1 cellular context compared by ENCODE assay signal in the genomic region with DNA sequence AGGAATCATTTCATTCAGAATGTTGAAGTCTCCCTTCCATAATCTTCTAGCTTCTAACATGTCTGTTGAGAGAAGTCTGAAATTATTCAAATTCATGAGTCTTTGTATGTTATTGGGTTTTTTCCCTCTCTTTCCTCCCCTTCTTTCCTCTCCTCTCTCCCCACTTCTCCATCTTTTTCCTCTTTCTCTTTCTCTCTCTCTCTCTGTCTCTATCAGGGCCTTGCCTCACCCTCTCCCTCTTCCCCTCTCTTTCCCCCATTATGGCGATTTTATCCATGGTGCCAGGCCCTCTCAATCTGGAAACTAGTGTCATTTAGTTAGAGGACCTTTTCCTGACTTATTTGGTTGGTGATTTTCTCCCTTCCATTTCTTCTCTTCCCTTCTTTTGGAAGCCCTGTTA.
TF ChIP-seq lines count a peak whose summit lies in the region.

No MANE protein-coding gene starts in this region.

TF ChIP-seq in GM23338, 12 proteins besides CTCF, POLR2A, EP300 and RAD21 (continued from another document):
- TF ChIP-seq, protein P1, sequence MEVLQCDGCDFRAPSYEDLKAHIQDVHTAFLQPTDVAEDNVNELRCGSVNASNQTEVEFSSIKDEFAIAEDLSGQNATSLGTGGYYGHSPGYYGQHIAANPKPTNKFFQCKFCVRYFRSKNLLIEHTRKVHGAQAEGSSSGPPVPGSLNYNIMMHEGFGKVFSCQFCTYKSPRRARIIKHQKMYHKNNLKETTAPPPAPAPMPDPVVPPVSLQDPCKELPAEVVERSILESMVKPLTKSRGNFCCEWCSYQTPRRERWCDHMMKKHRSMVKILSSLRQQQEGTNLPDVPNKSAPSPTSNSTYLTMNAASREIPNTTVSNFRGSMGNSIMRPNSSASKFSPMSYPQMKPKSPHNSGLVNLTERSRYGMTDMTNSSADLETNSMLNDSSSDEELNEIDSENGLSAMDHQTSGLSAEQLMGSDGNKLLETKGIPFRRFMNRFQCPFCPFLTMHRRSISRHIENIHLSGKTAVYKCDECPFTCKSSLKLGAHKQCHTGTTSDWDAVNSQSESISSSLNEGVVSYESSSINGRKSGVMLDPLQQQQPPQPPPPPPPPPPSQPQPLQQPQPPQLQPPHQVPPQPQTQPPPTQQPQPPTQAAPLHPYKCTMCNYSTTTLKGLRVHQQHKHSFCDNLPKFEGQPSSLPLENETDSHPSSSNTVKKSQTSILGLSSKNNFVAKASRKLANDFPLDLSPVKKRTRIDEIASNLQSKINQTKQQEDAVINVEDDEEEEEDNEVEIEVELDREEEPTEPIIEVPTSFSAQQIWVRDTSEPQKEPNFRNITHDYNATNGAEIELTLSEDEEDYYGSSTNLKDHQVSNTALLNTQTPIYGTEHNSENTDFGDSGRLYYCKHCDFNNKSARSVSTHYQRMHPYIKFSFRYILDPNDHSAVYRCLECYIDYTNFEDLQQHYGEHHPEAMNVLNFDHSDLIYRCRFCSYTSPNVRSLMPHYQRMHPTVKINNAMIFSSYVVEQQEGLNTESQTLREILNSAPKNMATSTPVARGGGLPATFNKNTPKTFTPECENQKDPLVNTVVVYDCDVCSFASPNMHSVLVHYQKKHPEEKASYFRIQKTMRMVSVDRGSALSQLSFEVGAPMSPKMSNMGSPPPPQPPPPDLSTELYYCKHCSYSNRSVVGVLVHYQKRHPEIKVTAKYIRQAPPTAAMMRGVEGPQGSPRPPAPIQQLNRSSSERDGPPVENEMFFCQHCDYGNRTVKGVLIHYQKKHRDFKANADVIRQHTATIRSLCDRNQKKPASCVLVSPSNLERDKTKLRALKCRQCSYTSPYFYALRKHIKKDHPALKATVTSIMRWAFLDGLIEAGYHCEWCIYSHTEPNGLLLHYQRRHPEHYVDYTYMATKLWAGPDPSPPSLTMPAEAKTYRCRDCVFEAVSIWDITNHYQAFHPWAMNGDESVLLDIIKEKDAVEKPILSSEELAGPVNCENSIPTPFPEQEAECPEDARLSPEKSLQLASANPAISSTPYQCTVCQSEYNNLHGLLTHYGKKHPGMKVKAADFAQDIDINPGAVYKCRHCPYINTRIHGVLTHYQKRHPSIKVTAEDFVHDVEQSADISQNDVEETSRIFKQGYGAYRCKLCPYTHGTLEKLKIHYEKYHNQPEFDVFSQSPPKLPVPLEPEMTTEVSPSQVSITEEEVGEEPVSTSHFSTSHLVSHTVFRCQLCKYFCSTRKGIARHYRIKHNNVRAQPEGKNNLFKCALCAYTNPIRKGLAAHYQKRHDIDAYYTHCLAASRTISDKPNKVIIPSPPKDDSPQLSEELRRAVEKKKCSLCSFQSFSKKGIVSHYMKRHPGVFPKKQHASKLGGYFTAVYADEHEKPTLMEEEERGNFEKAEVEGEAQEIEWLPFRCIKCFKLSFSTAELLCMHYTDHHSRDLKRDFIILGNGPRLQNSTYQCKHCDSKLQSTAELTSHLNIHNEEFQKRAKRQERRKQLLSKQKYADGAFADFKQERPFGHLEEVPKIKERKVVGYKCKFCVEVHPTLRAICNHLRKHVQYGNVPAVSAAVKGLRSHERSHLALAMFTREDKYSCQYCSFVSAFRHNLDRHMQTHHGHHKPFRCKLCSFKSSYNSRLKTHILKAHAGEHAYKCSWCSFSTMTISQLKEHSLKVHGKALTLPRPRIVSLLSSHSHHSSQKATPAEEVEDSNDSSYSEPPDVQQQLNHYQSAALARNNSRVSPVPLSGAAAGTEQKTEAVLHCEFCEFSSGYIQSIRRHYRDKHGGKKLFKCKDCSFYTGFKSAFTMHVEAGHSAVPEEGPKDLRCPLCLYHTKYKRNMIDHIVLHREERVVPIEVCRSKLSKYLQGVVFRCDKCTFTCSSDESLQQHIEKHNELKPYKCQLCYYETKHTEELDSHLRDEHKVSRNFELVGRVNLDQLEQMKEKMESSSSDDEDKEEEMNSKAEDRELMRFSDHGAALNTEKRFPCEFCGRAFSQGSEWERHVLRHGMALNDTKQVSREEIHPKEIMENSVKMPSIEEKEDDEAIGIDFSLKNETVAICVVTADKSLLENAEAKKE (CRISPR knock-in tag; IDR thresholded peaks at IDR 0.05): no peak
- no peak for TF ChIP-seq ZNF331 (CRISPR knock-in tag; IDR thresholded peaks at IDR 0.05; ENCODE audit: low read depth)
- no peak for TF ChIP-seq JUNB (IDR thresholded peaks at IDR 0.05; ENCODE audit: unreplicated experiment)
- no peak for TF ChIP-seq STAT1 (IDR thresholded peaks at IDR 0.05; ENCODE audit: unreplicated experiment)
- TF ChIP-seq, protein P2, sequence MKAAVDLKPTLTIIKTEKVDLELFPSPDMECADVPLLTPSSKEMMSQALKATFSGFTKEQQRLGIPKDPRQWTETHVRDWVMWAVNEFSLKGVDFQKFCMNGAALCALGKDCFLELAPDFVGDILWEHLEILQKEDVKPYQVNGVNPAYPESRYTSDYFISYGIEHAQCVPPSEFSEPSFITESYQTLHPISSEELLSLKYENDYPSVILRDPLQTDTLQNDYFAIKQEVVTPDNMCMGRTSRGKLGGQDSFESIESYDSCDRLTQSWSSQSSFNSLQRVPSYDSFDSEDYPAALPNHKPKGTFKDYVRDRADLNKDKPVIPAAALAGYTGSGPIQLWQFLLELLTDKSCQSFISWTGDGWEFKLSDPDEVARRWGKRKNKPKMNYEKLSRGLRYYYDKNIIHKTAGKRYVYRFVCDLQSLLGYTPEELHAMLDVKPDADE (IDR thresholded peaks at IDR 0.05): no peak
- TF ChIP-seq EZH2phosphoT487 (IDR thresholded peaks at IDR 0.05; ENCODE audit: unreplicated experiment): no peak
- no peak for TF ChIP-seq CREB1 (CRISPR knock-in tag; IDR thresholded peaks at IDR 0.05; ENCODE audit: low read depth)
- no peak for TF ChIP-seq ZNF114 (CRISPR knock-in tag; IDR thresholded peaks at IDR 0.05)
- TF ChIP-seq EZH2 (IDR thresholded peaks at IDR 0.05; ENCODE audit: low read depth, unreplicated experiment): no peak
- no peak for TF ChIP-seq POLR2AphosphoS5 (IDR thresholded peaks at IDR 0.05; ENCODE audit: low read depth)
